ENCODE assay signal across 19 cellular contexts in the genomic region with DNA sequence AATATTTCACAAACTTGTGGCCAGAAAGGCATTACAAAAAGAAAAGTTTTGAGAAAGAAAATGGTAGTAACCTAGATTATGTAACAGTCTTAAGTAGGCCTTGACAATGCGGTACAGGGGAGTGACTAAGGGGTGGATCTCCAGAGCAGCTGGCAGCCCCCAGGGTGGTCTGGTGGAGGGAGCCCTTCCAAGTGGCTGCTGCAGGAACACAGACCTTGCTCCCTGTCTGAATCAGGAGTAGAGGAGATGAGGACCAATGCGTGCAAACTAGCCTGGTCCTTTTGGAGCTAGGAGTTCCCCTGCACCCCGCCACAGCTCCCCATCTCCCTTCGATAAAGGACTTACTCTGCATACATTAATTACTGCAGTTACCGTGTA.
DNase-seq lines count a peak whose midpoint lies in the region; ATAC-seq, FAIRE-seq and TF ChIP-seq lines count a peak whose summit lies in the region.
"Had no signal": no experiment of that assay in that cellular context is flagged by ENCODE, and none has a peak within 500 bp of the region (broad histone marks: within the 10 kb centered on the region; RNA-seq: fewer than 3 reads in every experiment).

No MANE protein-coding gene starts in this region.

- no peak overlapping the region for H3K4me3 Mint-ChIP-seq in endodermal cell
- H3K4me3 Mint-ChIP-seq: activated naive CD8-positive, alpha-beta T cell had no signal

- no peaks in the 10 kb centered on the region for H3K36me3 ChIP-seq in HepG2 (replicated peaks in 1 of 2; ENCODE audit: control insufficient read depth in 1 of 2, insufficient read depth in 2 of 2, low read length in 2 of 2)
- H3K36me3 ChIP-seq in right lobe of liver = no peaks in the 10 kb centered on the region
- no peaks in the 10 kb centered on the region for H3K36me3 ChIP-seq in SJCRH30
- H3K36me3 ChIP-seq in osteoblast (ENCODE audit: insufficient read depth, low read length) = no peaks in the 10 kb centered on the region
- no peaks in the 10 kb centered on the region for H3K36me3 ChIP-seq in endodermal cell (ENCODE audit: control insufficient read depth, insufficient read depth, low read length)
- H3K36me3 ChIP-seq: gastroesophageal sphincter, left lung, thoracic aorta had no signal

- no peaks in the 10 kb centered on the region for H3K27me3 ChIP-seq in HepG2 (ENCODE audit: control insufficient read depth in 1 of 2, insufficient read depth in 2 of 2, low read length in 2 of 2)
- H3K27me3 ChIP-seq in right lobe of liver = no peaks in the 10 kb centered on the region
- H3K27me3 ChIP-seq in SJCRH30 = no peaks in the 10 kb centered on the region
- H3K27me3 ChIP-seq in osteoblast (ENCODE audit: insufficient read depth, low read length) = no peaks in the 10 kb centered on the region
- H3K27me3 ChIP-seq in endodermal cell (ENCODE audit: control insufficient read depth, insufficient read depth, low read length, poor library complexity, severe bottlenecking) = no peaks in the 10 kb centered on the region
- H3K27me3 ChIP-seq: gastroesophageal sphincter, left lung had no signal

- peaks cover 41% of the 10 kb centered on the region for H3K4me1 Mint-ChIP-seq in endodermal cell

- ATAC-seq in HepG2 (no peak), right lobe of liver (no peak), GM18858 (IDR thresholded peaks at IDR 0.05; ENCODE audit: unreplicated experiment) (no peak), GM21529 (IDR thresholded peaks at IDR 0.05; ENCODE audit: unreplicated experiment) (no peak)
- ATAC-seq: gastroesophageal sphincter, left lung had no signal

- no peak overlapping the region for H2AFZ ChIP-seq in HepG2 (ENCODE audit: low read length)
- no peak overlapping the region for H2AFZ ChIP-seq in osteoblast (ENCODE audit: low read length)

- peak overlapping the region; percentile 17 for H3K27ac ChIP-seq in HepG2 (ENCODE audit: extremely low read length, insufficient read depth, low read length)
- no peak overlapping the region for H3K27ac ChIP-seq in right lobe of liver
- no peak overlapping the region for H3K27ac ChIP-seq in SJCRH30
- peak overlapping the region; percentile 69 for H3K27ac ChIP-seq in caudate nucleus (ENCODE audit: low read depth, low read length)
- H3K27ac ChIP-seq in osteoblast (ENCODE audit: low read depth, low read length) = peak overlapping the region; percentile 39
- no peak overlapping the region for H3K27ac ChIP-seq in endodermal cell (ENCODE audit: low read depth, low read length)
- H3K27ac ChIP-seq: gastroesophageal sphincter, left lung had no signal

- BruUV-seq in HepG2 (replicated peaks; lab: Mats Ljungman, UMichigan) = no TSS peak

- TF ChIP-seq POLR2A in HepG2 (IDR thresholded peaks at IDR 0.05; ENCODE audit: insufficient read depth in 1 of 2, low read depth in 2 of 2, low read length in 2 of 2) = no peak
- no peak for TF ChIP-seq POLR2A in right lobe of liver (IDR thresholded peaks at IDR 0.05)

- DNase-seq in HepG2 (ENCODE audit: low spot score) (no peak), right lobe of liver (no peak), SJCRH30 (peak; percentile 63 to 64), caudate nucleus (lab: John Stamatoyannopoulos, UW) (peak in 1 of 61 donors; percentile 85), osteoblast (ENCODE audit: insufficient read length, low spot score, missing footprints) (no peak), endodermal cell (no peak)
- DNase-seq: AML-193, Calu3, HCEC 1CT, KG1, left lung, NCI-H1930, RPMI8226, SW 1271 had no signal

- no peak for FAIRE-seq in HepG2 (lab: Jason Lieb, UNC)

- in situ Hi-C loops in HepG2 (cut with HindIII; ENCODE audit: extremely low pct_ligation_motif_present, low pct_unique_long_range_greater_than_20kb) = no loop called here

- H3K79me2 ChIP-seq in HepG2 (ENCODE audit: insufficient read depth, low read length) = peaks cover 75% of the 10 kb centered on the region
- no peaks in the 10 kb centered on the region for H3K79me2 ChIP-seq in osteoblast (ENCODE audit: insufficient read depth, low read length)

- H3K4me2 ChIP-seq in HepG2 (ENCODE audit: low read depth, low read length) = 0 out of 2 replicates have a peak overlapping the region, but pooled peaks have one; percentile 6
- peak overlapping the region; percentile 18 for H3K4me2 ChIP-seq in osteoblast (ENCODE audit: insufficient read depth, low read length)

- TF ChIP-seq RAD21 in HepG2 (CRISPR knock-in tag; IDR thresholded peaks at IDR 0.05) = no peak

- no peaks in the 10 kb centered on the region for H4K20me1 ChIP-seq in HepG2 (ENCODE audit: insufficient read depth, low read length)
- no peaks in the 10 kb centered on the region for H4K20me1 ChIP-seq in osteoblast (ENCODE audit: insufficient read depth, low read length)

- no peak overlapping the region for H3K27ac Mint-ChIP-seq in endodermal cell
- H3K27ac Mint-ChIP-seq: activated naive CD8-positive, alpha-beta T cell had no signal

- no peaks in the 10 kb centered on the region for H3K36me3 Mint-ChIP-seq in endodermal cell (ENCODE audit: low read depth)
- H3K36me3 Mint-ChIP-seq: activated naive CD8-positive, alpha-beta T cell had no signal

- 95% methylated on average over 5 of the region's 5 CpGs for WGBS in HepG2 (ENCODE audit: low lambda C conversion rate)
- WGBS in right lobe of liver (ENCODE audit: insufficient coverage, low coverage, low lambda C conversion rate, missing lambda C conversion rate) = 89% methylated on average over 1 of the region's 5 CpGs
- 93% methylated on average over 5 of the region's 5 CpGs; no CpG with 5 or more reads in 1 of the 2 experiments for WGBS in endodermal cell (ENCODE audit: insufficient coverage in 1 of 2, insufficient read length in 1 of 2), 2 experiments

- no peak overlapping the region for H3K4me3 ChIP-seq in HepG2 (replicated peaks in 1 of 3; ENCODE audit: insufficient read depth in 1 of 3, low read depth in 2 of 3, low read length in 3 of 3)
- H3K4me3 ChIP-seq in right lobe of liver = no peak overlapping the region
- no peak overlapping the region for H3K4me3 ChIP-seq in SJCRH30
- no peak overlapping the region for H3K4me3 ChIP-seq in osteoblast (ENCODE audit: insufficient read depth, low read length)
- no peak overlapping the region for H3K4me3 ChIP-seq in endodermal cell (ENCODE audit: low read length)
- H3K4me3 ChIP-seq: gastroesophageal sphincter, left lung, thoracic aorta had no signal

- H3K4me1 ChIP-seq in HepG2 (ENCODE audit: insufficient read depth, low read length) (peaks cover 55% of the 10 kb centered on the region), right lobe of liver (peaks cover 0 to 12% (median 0%) of the 10 kb centered on the region in 4 donors), SJCRH30 (peaks cover 4% of the 10 kb centered on the region; the same call in 1 of the 2 replicates), osteoblast (ENCODE audit: insufficient read depth, low read length) (peaks cover 12% of the 10 kb centered on the region), endodermal cell (ENCODE audit: control insufficient read depth, insufficient read depth, low read length) (peaks cover 2% of the 10 kb centered on the region)
- H3K4me1 ChIP-seq: left lung had no signal

- no peak for TF ChIP-seq CTCF in HepG2 (CRISPR knock-in tag; IDR thresholded peaks at IDR 0.05)
- TF ChIP-seq CTCF in right lobe of liver (IDR thresholded peaks at IDR 0.05) = no peak
- TF ChIP-seq CTCF in osteoblast (IDR thresholded peaks at IDR 0.05; ENCODE audit: extremely low read depth, low read depth, low read length) = no peak
- no peak for TF ChIP-seq CTCF in endodermal cell (conservative IDR thresholded peaks at IDR 0.05)

- H3K9me3 ChIP-seq in HepG2 (ENCODE audit: low read length) (no peaks in the 10 kb centered on the region), right lobe of liver (no peaks in the 10 kb centered on the region), SJCRH30 (replicated peaks) (no peaks in the 10 kb centered on the region), osteoblast (ENCODE audit: low read depth, low read length) (no peaks in the 10 kb centered on the region), endodermal cell (ENCODE audit: control insufficient read depth, low read length) (no peaks in the 10 kb centered on the region)
- H3K9me3 ChIP-seq: gastroesophageal sphincter, left lung, thoracic aorta had no signal

- TF ChIP-seq EP300 in HepG2 (IDR thresholded peaks at IDR 0.05; ENCODE audit: low read depth in 2 of 2, low read length in 2 of 2) (no peak), HepG2 (CRISPR knock-in tag; IDR thresholded peaks at IDR 0.05; ENCODE audit: borderline replicate concordance) (no peak)

- POLR2A ChIA-PET in HepG2 (lab: Yijun Ruan, JAX) = interaction anchor here (1.1 to 1.5 kb wide), 2 partner anchors 48 to 189 kb away, joined by 3 read pairs; a partner anchor contains a TSS

- intact Hi-C loops in HepG2 (cut with micrococcal nuclease; ENCODE audit: unreplicated experiment) (no loop called here), right lobe of liver (cut with DNase I) (no loop called here)

- CTCF ChIA-PET in HepG2 (lab: Yijun Ruan, JAX; ENCODE audit: low intra/inter-chr PET ratio, low total read pairs) = no interaction called here

- H3K9ac ChIP-seq in HepG2 (ENCODE audit: insufficient read depth, low read depth, low read length) = no peak overlapping the region
- no peak overlapping the region for H3K9ac ChIP-seq in endodermal cell (ENCODE audit: extremely low read depth, low read length, poor library complexity, severe bottlenecking)

- H3K9me3 Mint-ChIP-seq in endodermal cell = no peaks in the 10 kb centered on the region

- H3K27me3 Mint-ChIP-seq in endodermal cell (ENCODE audit: insufficient read depth) = no peaks in the 10 kb centered on the region
- H3K27me3 Mint-ChIP-seq: activated naive CD8-positive, alpha-beta T cell had no signal

TF ChIP-seq in HepG2, 621 proteins besides CTCF, POLR2A, EP300 and RAD21 (continues in another document):
- TF ChIP-seq ETV6 (CRISPR knock-in tag; conservative IDR thresholded peaks at IDR 0.05) = no peak
- no peak for TF ChIP-seq DNMT3B (CRISPR knock-in tag; conservative IDR thresholded peaks at IDR 0.05)
- TF ChIP-seq ZNF703 (CRISPR knock-in tag; IDR thresholded peaks at IDR 0.05; ENCODE audit: borderline replicate concordance) = no peak
- TF ChIP-seq NR1H2 (CRISPR knock-in tag; IDR thresholded peaks at IDR 0.05; ENCODE audit: borderline replicate concordance, low read depth) = no peak
- TF ChIP-seq, protein P1, sequence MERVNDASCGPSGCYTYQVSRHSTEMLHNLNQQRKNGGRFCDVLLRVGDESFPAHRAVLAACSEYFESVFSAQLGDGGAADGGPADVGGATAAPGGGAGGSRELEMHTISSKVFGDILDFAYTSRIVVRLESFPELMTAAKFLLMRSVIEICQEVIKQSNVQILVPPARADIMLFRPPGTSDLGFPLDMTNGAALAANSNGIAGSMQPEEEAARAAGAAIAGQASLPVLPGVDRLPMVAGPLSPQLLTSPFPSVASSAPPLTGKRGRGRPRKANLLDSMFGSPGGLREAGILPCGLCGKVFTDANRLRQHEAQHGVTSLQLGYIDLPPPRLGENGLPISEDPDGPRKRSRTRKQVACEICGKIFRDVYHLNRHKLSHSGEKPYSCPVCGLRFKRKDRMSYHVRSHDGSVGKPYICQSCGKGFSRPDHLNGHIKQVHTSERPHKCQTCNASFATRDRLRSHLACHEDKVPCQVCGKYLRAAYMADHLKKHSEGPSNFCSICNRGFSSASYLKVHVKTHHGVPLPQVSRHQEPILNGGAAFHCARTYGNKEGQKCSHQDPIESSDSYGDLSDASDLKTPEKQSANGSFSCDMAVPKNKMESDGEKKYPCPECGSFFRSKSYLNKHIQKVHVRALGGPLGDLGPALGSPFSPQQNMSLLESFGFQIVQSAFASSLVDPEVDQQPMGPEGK (CRISPR knock-in tag; IDR thresholded peaks at IDR 0.05) = 0 out of 2 replicates have a peak, but pooled peaks have one; percentile 15

Comparison
In these comparisons a context has a peak if more than half of its experiments do, and no peak if none do; other contexts are left out.
1. H3K27ac ChIP-seq: peak in HepG2 (single experiment), caudate nucleus (single experiment) and osteoblast (single experiment); none in right lobe of liver (0 of 3), SJCRH30 (single experiment) and endodermal cell (single experiment).
2. DNase-seq: peak in SJCRH30 (2 of 2); none in HepG2 (single experiment), right lobe of liver (0 of 3), osteoblast (single experiment) and endodermal cell (single experiment).